ENCODE assay signal across 9 cellular contexts in genomic region chr7:46480619-46481018, GRCh38.
"Had no signal": no experiment of that assay in that cellular context is flagged by ENCODE, and none has a peak within 500 bp of the region (broad histone marks: within the 10 kb centered on the region; RNA-seq: fewer than 3 reads in every experiment).

No MANE protein-coding gene starts in this region.

- H3K4me1 ChIP-seq: HAP-1 had no signal

- H3K27ac Mint-ChIP-seq: HFFc6 had no signal

- H3K9ac ChIP-seq: GM23248 had no signal

- H3K9me3 Mint-ChIP-seq: HFFc6 had no signal

- H3K4me3 Mint-ChIP-seq: HFFc6 had no signal

- H2AFZ ChIP-seq: GM23248 had no signal

- H3K27ac ChIP-seq: GM23248, HL-60 had no signal

- H3K36me3 ChIP-seq: HAP-1 had no signal

- H3K4me3 ChIP-seq: GM23248, HAP-1, K562 had no signal

- H3K9me3 ChIP-seq: HAP-1 had no signal

- ATAC-seq: HCT116, HepG2, K562 had no signal

- DNase-seq: GM23248, GOT3, H7, HFFc6 had no signal
